ENCODE assay signal across 1 cellular context in the genomic region with DNA sequence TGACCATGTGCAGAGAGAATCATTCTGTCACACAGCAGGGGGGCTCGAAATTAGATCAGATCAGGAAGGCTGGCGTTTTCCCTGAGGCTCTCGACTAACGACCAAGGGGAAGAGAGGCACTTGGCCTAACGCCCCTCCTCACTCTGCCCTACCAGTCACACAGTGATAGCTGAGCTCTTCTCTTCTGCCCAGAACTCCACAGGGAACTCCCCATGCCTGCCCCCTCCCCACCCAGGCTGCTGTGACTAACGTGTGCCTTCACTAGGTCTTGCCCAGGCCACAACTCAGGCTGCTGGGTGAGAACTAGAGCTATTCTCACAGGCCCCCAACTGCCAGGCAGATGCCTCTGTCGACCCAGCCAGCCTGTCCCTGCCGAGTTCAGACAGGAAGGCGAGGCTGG.
TF ChIP-seq lines count a peak whose summit lies in the region.

No MANE protein-coding gene starts in this region.

TF ChIP-seq in GM23338, 12 proteins besides CTCF, POLR2A, EP300 and RAD21 (continued from another document):
- TF ChIP-seq, protein P1, sequence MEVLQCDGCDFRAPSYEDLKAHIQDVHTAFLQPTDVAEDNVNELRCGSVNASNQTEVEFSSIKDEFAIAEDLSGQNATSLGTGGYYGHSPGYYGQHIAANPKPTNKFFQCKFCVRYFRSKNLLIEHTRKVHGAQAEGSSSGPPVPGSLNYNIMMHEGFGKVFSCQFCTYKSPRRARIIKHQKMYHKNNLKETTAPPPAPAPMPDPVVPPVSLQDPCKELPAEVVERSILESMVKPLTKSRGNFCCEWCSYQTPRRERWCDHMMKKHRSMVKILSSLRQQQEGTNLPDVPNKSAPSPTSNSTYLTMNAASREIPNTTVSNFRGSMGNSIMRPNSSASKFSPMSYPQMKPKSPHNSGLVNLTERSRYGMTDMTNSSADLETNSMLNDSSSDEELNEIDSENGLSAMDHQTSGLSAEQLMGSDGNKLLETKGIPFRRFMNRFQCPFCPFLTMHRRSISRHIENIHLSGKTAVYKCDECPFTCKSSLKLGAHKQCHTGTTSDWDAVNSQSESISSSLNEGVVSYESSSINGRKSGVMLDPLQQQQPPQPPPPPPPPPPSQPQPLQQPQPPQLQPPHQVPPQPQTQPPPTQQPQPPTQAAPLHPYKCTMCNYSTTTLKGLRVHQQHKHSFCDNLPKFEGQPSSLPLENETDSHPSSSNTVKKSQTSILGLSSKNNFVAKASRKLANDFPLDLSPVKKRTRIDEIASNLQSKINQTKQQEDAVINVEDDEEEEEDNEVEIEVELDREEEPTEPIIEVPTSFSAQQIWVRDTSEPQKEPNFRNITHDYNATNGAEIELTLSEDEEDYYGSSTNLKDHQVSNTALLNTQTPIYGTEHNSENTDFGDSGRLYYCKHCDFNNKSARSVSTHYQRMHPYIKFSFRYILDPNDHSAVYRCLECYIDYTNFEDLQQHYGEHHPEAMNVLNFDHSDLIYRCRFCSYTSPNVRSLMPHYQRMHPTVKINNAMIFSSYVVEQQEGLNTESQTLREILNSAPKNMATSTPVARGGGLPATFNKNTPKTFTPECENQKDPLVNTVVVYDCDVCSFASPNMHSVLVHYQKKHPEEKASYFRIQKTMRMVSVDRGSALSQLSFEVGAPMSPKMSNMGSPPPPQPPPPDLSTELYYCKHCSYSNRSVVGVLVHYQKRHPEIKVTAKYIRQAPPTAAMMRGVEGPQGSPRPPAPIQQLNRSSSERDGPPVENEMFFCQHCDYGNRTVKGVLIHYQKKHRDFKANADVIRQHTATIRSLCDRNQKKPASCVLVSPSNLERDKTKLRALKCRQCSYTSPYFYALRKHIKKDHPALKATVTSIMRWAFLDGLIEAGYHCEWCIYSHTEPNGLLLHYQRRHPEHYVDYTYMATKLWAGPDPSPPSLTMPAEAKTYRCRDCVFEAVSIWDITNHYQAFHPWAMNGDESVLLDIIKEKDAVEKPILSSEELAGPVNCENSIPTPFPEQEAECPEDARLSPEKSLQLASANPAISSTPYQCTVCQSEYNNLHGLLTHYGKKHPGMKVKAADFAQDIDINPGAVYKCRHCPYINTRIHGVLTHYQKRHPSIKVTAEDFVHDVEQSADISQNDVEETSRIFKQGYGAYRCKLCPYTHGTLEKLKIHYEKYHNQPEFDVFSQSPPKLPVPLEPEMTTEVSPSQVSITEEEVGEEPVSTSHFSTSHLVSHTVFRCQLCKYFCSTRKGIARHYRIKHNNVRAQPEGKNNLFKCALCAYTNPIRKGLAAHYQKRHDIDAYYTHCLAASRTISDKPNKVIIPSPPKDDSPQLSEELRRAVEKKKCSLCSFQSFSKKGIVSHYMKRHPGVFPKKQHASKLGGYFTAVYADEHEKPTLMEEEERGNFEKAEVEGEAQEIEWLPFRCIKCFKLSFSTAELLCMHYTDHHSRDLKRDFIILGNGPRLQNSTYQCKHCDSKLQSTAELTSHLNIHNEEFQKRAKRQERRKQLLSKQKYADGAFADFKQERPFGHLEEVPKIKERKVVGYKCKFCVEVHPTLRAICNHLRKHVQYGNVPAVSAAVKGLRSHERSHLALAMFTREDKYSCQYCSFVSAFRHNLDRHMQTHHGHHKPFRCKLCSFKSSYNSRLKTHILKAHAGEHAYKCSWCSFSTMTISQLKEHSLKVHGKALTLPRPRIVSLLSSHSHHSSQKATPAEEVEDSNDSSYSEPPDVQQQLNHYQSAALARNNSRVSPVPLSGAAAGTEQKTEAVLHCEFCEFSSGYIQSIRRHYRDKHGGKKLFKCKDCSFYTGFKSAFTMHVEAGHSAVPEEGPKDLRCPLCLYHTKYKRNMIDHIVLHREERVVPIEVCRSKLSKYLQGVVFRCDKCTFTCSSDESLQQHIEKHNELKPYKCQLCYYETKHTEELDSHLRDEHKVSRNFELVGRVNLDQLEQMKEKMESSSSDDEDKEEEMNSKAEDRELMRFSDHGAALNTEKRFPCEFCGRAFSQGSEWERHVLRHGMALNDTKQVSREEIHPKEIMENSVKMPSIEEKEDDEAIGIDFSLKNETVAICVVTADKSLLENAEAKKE (CRISPR knock-in tag; IDR thresholded peaks at IDR 0.05) = no peak
- TF ChIP-seq EZH2phosphoT487 (IDR thresholded peaks at IDR 0.05; ENCODE audit: unreplicated experiment) (no peak), POLR2AphosphoS5 (IDR thresholded peaks at IDR 0.05; ENCODE audit: low read depth) (no peak), NANOG (IDR thresholded peaks at IDR 0.05; ENCODE audit: borderline replicate concordance) (no peak), JUNB (IDR thresholded peaks at IDR 0.05; ENCODE audit: unreplicated experiment) (no peak), CREB1 (CRISPR knock-in tag; IDR thresholded peaks at IDR 0.05; ENCODE audit: low read depth) (no peak), ZNF114 (CRISPR knock-in tag; IDR thresholded peaks at IDR 0.05) (no peak)
- TF ChIP-seq, protein P2, sequence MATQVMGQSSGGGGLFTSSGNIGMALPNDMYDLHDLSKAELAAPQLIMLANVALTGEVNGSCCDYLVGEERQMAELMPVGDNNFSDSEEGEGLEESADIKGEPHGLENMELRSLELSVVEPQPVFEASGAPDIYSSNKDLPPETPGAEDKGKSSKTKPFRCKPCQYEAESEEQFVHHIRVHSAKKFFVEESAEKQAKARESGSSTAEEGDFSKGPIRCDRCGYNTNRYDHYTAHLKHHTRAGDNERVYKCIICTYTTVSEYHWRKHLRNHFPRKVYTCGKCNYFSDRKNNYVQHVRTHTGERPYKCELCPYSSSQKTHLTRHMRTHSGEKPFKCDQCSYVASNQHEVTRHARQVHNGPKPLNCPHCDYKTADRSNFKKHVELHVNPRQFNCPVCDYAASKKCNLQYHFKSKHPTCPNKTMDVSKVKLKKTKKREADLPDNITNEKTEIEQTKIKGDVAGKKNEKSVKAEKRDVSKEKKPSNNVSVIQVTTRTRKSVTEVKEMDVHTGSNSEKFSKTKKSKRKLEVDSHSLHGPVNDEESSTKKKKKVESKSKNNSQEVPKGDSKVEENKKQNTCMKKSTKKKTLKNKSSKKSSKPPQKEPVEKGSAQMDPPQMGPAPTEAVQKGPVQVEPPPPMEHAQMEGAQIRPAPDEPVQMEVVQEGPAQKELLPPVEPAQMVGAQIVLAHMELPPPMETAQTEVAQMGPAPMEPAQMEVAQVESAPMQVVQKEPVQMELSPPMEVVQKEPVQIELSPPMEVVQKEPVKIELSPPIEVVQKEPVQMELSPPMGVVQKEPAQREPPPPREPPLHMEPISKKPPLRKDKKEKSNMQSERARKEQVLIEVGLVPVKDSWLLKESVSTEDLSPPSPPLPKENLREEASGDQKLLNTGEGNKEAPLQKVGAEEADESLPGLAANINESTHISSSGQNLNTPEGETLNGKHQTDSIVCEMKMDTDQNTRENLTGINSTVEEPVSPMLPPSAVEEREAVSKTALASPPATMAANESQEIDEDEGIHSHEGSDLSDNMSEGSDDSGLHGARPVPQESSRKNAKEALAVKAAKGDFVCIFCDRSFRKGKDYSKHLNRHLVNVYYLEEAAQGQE (IDR thresholded peaks at IDR 0.05; ENCODE audit: unreplicated experiment) = no peak
